9 cellular contexts compared by ENCODE assay signal in the genomic region with DNA sequence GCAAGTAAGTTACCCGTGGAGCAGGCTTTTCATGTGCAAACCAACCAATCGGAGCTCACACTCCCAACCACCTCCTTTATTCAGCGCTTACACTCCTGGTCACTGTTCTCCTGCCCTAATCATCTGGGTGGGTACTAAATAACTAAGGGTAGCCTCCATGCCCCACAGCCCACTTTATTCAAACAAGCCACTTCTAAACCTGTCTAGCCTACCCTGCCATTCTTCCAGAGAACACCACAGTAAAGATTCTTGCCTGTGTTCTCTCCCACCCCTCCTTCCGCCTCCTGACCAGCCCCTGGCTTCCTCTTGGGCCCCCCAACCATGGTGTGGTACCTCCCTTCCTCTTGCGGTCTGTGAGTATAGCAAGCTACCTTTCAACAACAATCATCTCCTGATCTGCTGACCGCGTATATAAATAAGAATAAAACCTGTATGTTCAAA.
DNase-seq lines count a peak whose midpoint lies in the region; ATAC-seq lines count a peak whose summit lies in the region.
"Had no signal": no experiment of that assay in that cellular context is flagged by ENCODE, and none has a peak within 500 bp of the region (broad histone marks: within the 10 kb centered on the region; RNA-seq: fewer than 3 reads in every experiment).

No MANE protein-coding gene starts in this region.

- H3K4me1 Mint-ChIP-seq in activated T-cell treated with anti-CD3 and anti-CD28 coated beads, Interleukin-2, amount 50 U/mL, for 4 hours (ENCODE audit: low read depth): peaks cover 53% of the 10 kb centered on the region

- H3K4me3 Mint-ChIP-seq in activated T-cell treated with anti-CD3 and anti-CD28 coated beads, Interleukin-2, amount 50 U/mL, for 4 hours: peak overlapping the region; percentile 34

- no peaks in the 10 kb centered on the region for H3K9me3 Mint-ChIP-seq in activated T-cell treated with anti-CD3 and anti-CD28 coated beads, Interleukin-2, amount 50 U/mL, for 4 hours

- no peaks in the 10 kb centered on the region for H3K36me3 Mint-ChIP-seq in activated T-cell treated with anti-CD3 and anti-CD28 coated beads, Interleukin-2, amount 50 U/mL, for 4 hours (ENCODE audit: insufficient read depth)

- DNase-seq in stimulated activated CD4-positive, alpha-beta T cell treated with anti-CD3 and anti-CD28 coated beads, Interleukin-4, amount 100 ng/mL, for 24 hours: peak; percentile 14
- DNase-seq in stimulated activated CD4-positive, alpha-beta T cell treated with anti-CD3 and anti-CD28 coated beads, Interleukin-2, amount 100 ng/mL, for 24 hours: no peak
- DNase-seq in activated T-cell treated with anti-CD3 and anti-CD28 coated beads, Interleukin-2, amount 50 U/mL, for 4 hours: peak; percentile 18
- DNase-seq in iPS-NIHi11 (ENCODE audit: low spot score) (peak; percentile 49), HuH-7.5 (ENCODE audit: low spot score) (no peak), SHP77 treated with DMSO at 0.1 percent for 48 hours (lab: John Stamatoyannopoulos, UW) (no peak)
- DNase-seq: midbrain had no signal

- no peaks in the 10 kb centered on the region for H3K27me3 Mint-ChIP-seq in activated T-cell treated with anti-CD3 and anti-CD28 coated beads, Interleukin-2, amount 50 U/mL, for 4 hours (ENCODE audit: low read depth)

- no peak for ATAC-seq in activated T-cell treated with anti-CD3 and anti-CD28 coated beads, Interleukin-2, amount 50 U/mL, for 4 hours
- ATAC-seq in HG02571 (IDR thresholded peaks at IDR 0.05; ENCODE audit: unreplicated experiment): no peak
- ATAC-seq in GM19395 (IDR thresholded peaks at IDR 0.05; ENCODE audit: unreplicated experiment): no peak

Comparison
In these comparisons a context has a peak if more than half of its experiments do, and no peak if none do; other contexts are left out.
1. DNase-seq: peak in stimulated activated CD4-positive, alpha-beta T cell treated with anti-CD3 and anti-CD28 coated beads, Interleukin-4, amount 100 ng/mL, for 24 hours (single experiment), activated T-cell treated with anti-CD3 and anti-CD28 coated beads, Interleukin-2, amount 50 U/mL, for 4 hours (single experiment) and iPS-NIHi11 (single experiment); none in stimulated activated CD4-positive, alpha-beta T cell treated with anti-CD3 and anti-CD28 coated beads, Interleukin-2, amount 100 ng/mL, for 24 hours (0 of 2), HuH-7.5 (single experiment) and SHP77 treated with DMSO at 0.1 percent for 48 hours (single experiment).